ENCODE assay signal across 14 cellular contexts in the genomic region with DNA sequence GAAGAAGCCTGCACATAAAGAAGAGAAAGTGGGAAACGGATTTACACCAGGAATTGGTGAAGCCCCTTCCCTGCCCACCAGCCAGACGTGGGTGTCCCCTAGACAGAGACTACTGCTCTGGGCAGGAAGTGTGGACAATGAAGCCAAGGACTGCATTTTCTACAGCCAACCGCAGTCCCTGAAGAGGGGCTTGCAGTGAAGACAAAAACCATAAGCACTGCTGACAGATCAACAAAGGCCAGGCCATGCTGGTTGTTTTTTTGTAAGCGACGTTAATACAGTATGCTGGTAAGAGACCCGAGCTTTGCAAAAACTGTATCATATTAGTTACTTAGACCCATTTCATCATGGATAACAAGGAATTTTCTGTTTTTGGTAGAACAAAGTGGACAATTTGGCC.
DNase-seq lines count a peak whose midpoint lies in the region; ATAC-seq and TF ChIP-seq lines count a peak whose summit lies in the region.
"Had no signal": no experiment of that assay in that cellular context is flagged by ENCODE, and none has a peak within 500 bp of the region (broad histone marks: within the 10 kb centered on the region; RNA-seq: fewer than 3 reads in every experiment).

No MANE protein-coding gene starts in this region.

- no peak for DNase-seq in Right ventricle myocardium inferior (ENCODE audit: missing footprints)
- DNase-seq in cardiac septum (ENCODE audit: low spot score), result no peak
- DNase-seq in heart right ventricle, result no peak
- DNase-seq in mesothelial cell of epicardium (ENCODE audit: low spot score in 2 of 2, unreplicated experiment in 2 of 2), result no peak
- DNase-seq in aorta, result no peak
- no peak for DNase-seq in NCI-H1048 (lab: John Stamatoyannopoulos, UW)
- no peak for DNase-seq in DMS53 (lab: John Stamatoyannopoulos, UW)
- DNase-seq: HCEC 1CT, IMR-90, MV-4-11, NCI-H1436 treated with DMSO at 0.1 percent for 48 hours, NCI-H2227 treated with DMSO at 0.1 percent for 48 hours had no signal

- H3K27me3 Mint-ChIP-seq in mesothelial cell of epicardium (ENCODE audit: low read depth), result no peaks in the 10 kb centered on the region

- H3K27ac Mint-ChIP-seq in mesothelial cell of epicardium, result peak overlapping the region; percentile 36

- no peaks in the 10 kb centered on the region for H3K9me3 ChIP-seq in heart right ventricle
- H3K9me3 ChIP-seq in aorta (ENCODE audit: control insufficient read depth, low read length), result no peaks in the 10 kb centered on the region

- peaks cover 60% of the 10 kb centered on the region for H3K4me1 Mint-ChIP-seq in mesothelial cell of epicardium

- no peak overlapping the region for H3K4me3 ChIP-seq in heart right ventricle
- no peak overlapping the region for H3K4me3 ChIP-seq in aorta (ENCODE audit: low read length in 2 of 2)

- H3K27ac ChIP-seq in heart right ventricle (no peak overlapping the region), aorta (ENCODE audit: low read depth in 1 of 2, low read length in 2 of 2) (no peak overlapping the region)
- H3K27ac ChIP-seq: 22Rv1 had no signal

- H3K4me3 Mint-ChIP-seq in mesothelial cell of epicardium, result no peak overlapping the region

- no peaks in the 10 kb centered on the region for H3K36me3 Mint-ChIP-seq in mesothelial cell of epicardium

- TF ChIP-seq CTCF in heart right ventricle (IDR thresholded peaks at IDR 0.05) (no peak), mesothelial cell of epicardium (IDR thresholded peaks at IDR 0.05; ENCODE audit: unreplicated experiment) (no peak)

- no peaks in the 10 kb centered on the region for H3K36me3 ChIP-seq in heart right ventricle
- no peaks in the 10 kb centered on the region for H3K36me3 ChIP-seq in aorta (ENCODE audit: control insufficient read depth in 1 of 2, insufficient read depth in 2 of 2, low read length in 1 of 2)

- ATAC-seq in Right ventricle myocardium inferior (peak; percentile 45), heart right ventricle (peak in 5 of 8 donors; percentile 7 to 24 (median 20)), aorta (ENCODE audit: low FRiP score) (peak; percentile 43), GM18517 (IDR thresholded peaks at IDR 0.05; ENCODE audit: unreplicated experiment) (no peak)

- no peaks in the 10 kb centered on the region for H3K9me3 Mint-ChIP-seq in mesothelial cell of epicardium

- H3K27me3 ChIP-seq in heart right ventricle (no peaks in the 10 kb centered on the region), aorta (ENCODE audit: control insufficient read depth in 1 of 2, insufficient read depth in 2 of 2, low read length in 1 of 2) (no peaks in the 10 kb centered on the region)

- WGBS in heart right ventricle, 2 donors, result 20 to 30% methylated on average over 6 of the region's 6 CpGs
- 58 to 65% methylated on average over 6 of the region's 6 CpGs for WGBS in aorta, 2 donors

- H3K4me1 ChIP-seq in heart right ventricle (peaks cover 0 to 48% (median 21%) of the 10 kb centered on the region in 9 donors), aorta (ENCODE audit: control insufficient read depth in 1 of 2, insufficient read depth in 2 of 2, low read length in 2 of 2) (no peaks in the 10 kb centered on the region)

- intact Hi-C loops in Right ventricle myocardium inferior (cut with DNase I) (loop anchor here (5.0 kb wide), 1 partner anchor 161 kb away; no protein-coding TSS in a partner anchor), cardiac septum (cut with DNase I) (no loop called here), heart right ventricle (cut with DNase I) (loop anchor here in 2 of 10 donors (10.0 kb wide), 2 partner anchors 173 to 313 kb away; no protein-coding TSS in a partner anchor), aorta (cut with DNase I) (no loop called here)
